Comparison of ENCODE assay signal across 15 cellular contexts in the genomic region with DNA sequence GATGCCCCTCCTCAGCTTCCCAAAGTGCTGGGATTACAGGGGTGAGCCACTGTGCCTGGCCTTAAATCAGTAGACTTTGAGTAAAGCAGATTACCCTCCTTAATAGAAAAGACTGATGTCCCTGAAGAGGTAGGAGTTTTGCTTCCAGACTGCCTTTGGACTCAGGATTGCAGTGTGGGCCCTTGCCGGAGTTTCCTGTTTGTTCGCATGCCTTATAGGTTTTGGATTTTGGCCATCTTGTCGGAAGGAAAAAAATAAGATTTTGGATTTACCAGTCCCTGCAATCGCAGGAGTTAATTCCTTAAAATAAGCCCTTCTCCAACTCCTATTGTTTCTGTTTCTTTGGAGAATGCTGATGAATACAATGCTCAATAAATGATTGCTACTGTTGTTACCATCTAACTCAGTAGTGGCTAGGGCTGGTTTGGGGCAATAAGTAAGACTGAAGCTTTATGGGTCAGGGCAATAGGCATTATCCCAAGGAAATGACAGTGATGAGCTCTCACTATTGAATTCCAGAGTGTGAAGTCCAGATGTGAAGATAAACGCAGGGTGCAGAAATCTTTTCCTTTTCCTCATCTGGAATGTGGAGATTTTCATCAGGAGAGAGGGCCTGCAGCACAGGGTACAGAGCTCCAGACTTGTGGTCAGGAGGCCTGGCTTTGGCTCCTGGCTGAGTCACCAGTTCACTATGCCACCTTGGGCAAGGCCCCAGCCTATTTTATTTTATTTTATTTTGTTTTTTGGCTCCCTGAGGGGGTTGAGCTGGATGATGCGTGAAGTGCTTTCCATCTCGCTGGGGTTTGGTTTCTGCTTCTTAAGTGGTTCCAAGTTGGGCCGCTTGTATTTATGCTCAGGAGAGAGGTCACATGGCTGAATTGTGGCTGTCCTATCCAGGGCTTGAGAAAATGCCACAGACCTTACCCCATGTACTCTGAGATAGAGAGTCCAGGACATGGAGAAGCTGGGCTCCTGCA. TPM values are rescaled to one million over a fixed set of nuclear protein-coding genes. Genes with fewer than 3 reads are reported as not detected.
DNase-seq lines count a peak whose midpoint lies in the region; ATAC-seq, FAIRE-seq and TF ChIP-seq lines count a peak whose summit lies in the region.
"Had no signal": no experiment of that assay in that cellular context is flagged by ENCODE, and none has a peak within 500 bp of the region (broad histone marks: within the 10 kb centered on the region; RNA-seq: fewer than 3 reads in every experiment).

No MANE protein-coding gene starts in this region.

- intact Hi-C loops in MCF 10A (cut with micrococcal nuclease), result loop anchor here (1.0 to 2.0 kb wide), 3 partner anchors 443 to 741 kb away; no protein-coding TSS in a partner anchor
- intact Hi-C loops in HepG2 (cut with micrococcal nuclease; ENCODE audit: unreplicated experiment), result no loop called here
- intact Hi-C loops in heart right ventricle (cut with DNase I), result loop anchor here in 7 of 10 donors (2.0 to 10.0 kb wide), 6 partner anchors 219 to 504 kb away; partner anchors contain the start of genes CEP70 (in 2 of the 7) and FAIM (in 1 of the 7)

- peak; percentile 82 for DNase-seq in AG09309 (ENCODE audit: low read depth)
- DNase-seq in Karpas-422, result peak; percentile 29
- peak; percentile 87 for DNase-seq in MCF 10A (ENCODE audit: unreplicated experiment)
- DNase-seq in HepG2 (ENCODE audit: low spot score), result peak; percentile 58
- DNase-seq in midbrain (lab: John Stamatoyannopoulos, UW), result no peak
- no peak for DNase-seq in heart right ventricle
- DNase-seq: body of pancreas; CD4-positive, alpha-beta T cell; head of caudate nucleus; small intestine; T-helper 17 cell had no signal

- no peak overlapping the region for H3K4me3 Mint-ChIP-seq in MCF 10A (ENCODE audit: unreplicated experiment)
- H3K4me3 Mint-ChIP-seq: CD4-positive, alpha-beta T cell; T-helper 17 cell had no signal

- peaks cover 5% of the 10 kb centered on the region for H3K36me3 Mint-ChIP-seq in MCF 10A (ENCODE audit: insufficient read depth, unreplicated experiment)

- H3K9me3 Mint-ChIP-seq in MCF 10A (ENCODE audit: unreplicated experiment), result no peaks in the 10 kb centered on the region
- H3K9me3 Mint-ChIP-seq: CD4-positive, alpha-beta T cell had no signal

- TF ChIP-seq CTCF in AG09309 (IDR thresholded peaks at IDR 0.05; ENCODE audit: control insufficient read depth, insufficient read depth, low read depth, low read length, missing control alignments), result no peak
- TF ChIP-seq CTCF in MCF 10A (IDR thresholded peaks at IDR 0.05; ENCODE audit: unreplicated experiment), result no peak
- TF ChIP-seq CTCF in HepG2 (CRISPR knock-in tag; IDR thresholded peaks at IDR 0.05), result no peak
- TF ChIP-seq CTCF in heart right ventricle (IDR thresholded peaks at IDR 0.05), result no peak

- TF ChIP-seq EP300 in HepG2 (IDR thresholded peaks at IDR 0.05; ENCODE audit: low read depth in 2 of 2, low read length in 2 of 2) (no peak), HepG2 (CRISPR knock-in tag; IDR thresholded peaks at IDR 0.05; ENCODE audit: borderline replicate concordance) (no peak)

- TF ChIP-seq RAD21 in HepG2 (CRISPR knock-in tag; IDR thresholded peaks at IDR 0.05), result no peak

- no peaks in the 10 kb centered on the region for H3K27me3 Mint-ChIP-seq in MCF 10A (ENCODE audit: insufficient read depth, unreplicated experiment)

- POLR2A ChIA-PET in MCF 10A (lab: Yijun Ruan, JAX), result interaction anchor here (0.6 to 4.0 kb wide), 8 partner anchors 15 to 330 kb away, joined by 3 to 31 read pairs (median 4); partner anchors contain the start of genes CEP70 and FAIM
- POLR2A ChIA-PET in HepG2 (lab: Yijun Ruan, JAX), result interaction anchor here (1.2 kb wide), 1 partner anchor 58 kb away, joined by 6 read pairs; no protein-coding TSS in a partner anchor

- H3K4me1 ChIP-seq in Karpas-422 (ENCODE audit: low read length) (peaks cover 3% of the 10 kb centered on the region; the same call in 1 of the 2 replicates), HepG2 (ENCODE audit: insufficient read depth, low read length) (peaks cover 17% of the 10 kb centered on the region), heart right ventricle (peaks cover 0 to 8% (median 3%) of the 10 kb centered on the region in 9 donors)

- no peaks in the 10 kb centered on the region for H3K9me2 ChIP-seq in Karpas-422 (replicated peaks; ENCODE audit: insufficient read depth, low read length)

- peak overlapping the region; percentile 82 for H3K27ac Mint-ChIP-seq in MCF 10A (ENCODE audit: low read depth, unreplicated experiment)
- H3K27ac Mint-ChIP-seq: CD4-positive, alpha-beta T cell; T-helper 17 cell had no signal

- H2AFZ ChIP-seq in Karpas-422 (ENCODE audit: low read length), result no peak overlapping the region
- H2AFZ ChIP-seq in HepG2 (ENCODE audit: low read length), result no peak overlapping the region

- H3K27ac ChIP-seq in Karpas-422 (ENCODE audit: low read length), result no peak overlapping the region
- no peak overlapping the region for H3K27ac ChIP-seq in HepG2 (ENCODE audit: extremely low read length, insufficient read depth, low read length)
- no peak overlapping the region for H3K27ac ChIP-seq in heart right ventricle
- H3K27ac ChIP-seq: body of pancreas had no signal

- no peaks in the 10 kb centered on the region for H3K27me3 ChIP-seq in Karpas-422 (ENCODE audit: low read length)
- H3K27me3 ChIP-seq in HepG2 (ENCODE audit: control insufficient read depth in 1 of 2, insufficient read depth in 2 of 2, low read length in 2 of 2), result no peaks in the 10 kb centered on the region; a peak in 2 of 5 replicates
- peaks cover 0 to 6% (median 0%) of the 10 kb centered on the region in 7 donors for H3K27me3 ChIP-seq in heart right ventricle
- H3K27me3 ChIP-seq: body of pancreas had no signal

- WGBS in HepG2 (ENCODE audit: low lambda C conversion rate), result 24% methylated on average over 8 of the region's 8 CpGs
- 71 to 82% methylated on average over 8 of the region's 8 CpGs for WGBS in heart right ventricle, 2 donors

- CTCF ChIA-PET in MCF 10A (lab: Yijun Ruan, JAX) (interaction anchor here (0.5 to 13.9 kb wide), 29 partner anchors 9 to 840 kb away, joined by 3 to 364 read pairs (median 4); partner anchors contain the start of gene CEP70), HepG2 (lab: Yijun Ruan, JAX; ENCODE audit: low intra/inter-chr PET ratio, low total read pairs) (interaction anchor here (1.3 to 2.1 kb wide), 3 partner anchors 327 to 504 kb away, joined by 3 to 12 read pairs (median 5); partner anchors contain the start of gene CEP70)

- no peak for TF ChIP-seq POLR2A in HepG2 (IDR thresholded peaks at IDR 0.05; ENCODE audit: insufficient read depth in 1 of 2, low read depth in 2 of 2, low read length in 2 of 2)

- no peaks in the 10 kb centered on the region for H4K20me1 ChIP-seq in Karpas-422 (ENCODE audit: insufficient read depth, low read depth, low read length)
- no peaks in the 10 kb centered on the region for H4K20me1 ChIP-seq in HepG2 (ENCODE audit: insufficient read depth, low read length)

- no peak overlapping the region for H3K9ac ChIP-seq in Karpas-422 (ENCODE audit: low read length)
- H3K9ac ChIP-seq in HepG2 (ENCODE audit: insufficient read depth, low read depth, low read length), result no peak overlapping the region

- BruUV-seq in MCF 10A (replicated peaks; lab: Mats Ljungman, UMichigan) (no TSS peak), HepG2 (replicated peaks; lab: Mats Ljungman, UMichigan) (no TSS peak)

- H3K9me3 ChIP-seq in Karpas-422 (ENCODE audit: low read length) (no peaks in the 10 kb centered on the region), HepG2 (ENCODE audit: low read length) (no peaks in the 10 kb centered on the region), heart right ventricle (no peaks in the 10 kb centered on the region)
- H3K9me3 ChIP-seq: body of pancreas had no signal

- H3K4me2 ChIP-seq in Karpas-422 (ENCODE audit: low read depth, low read length, poor library complexity, severe bottlenecking) (no peak overlapping the region), HepG2 (ENCODE audit: low read depth, low read length) (peak overlapping the region; percentile 20; the same call in 1 of the 2 replicates)

- H3K79me2 ChIP-seq in Karpas-422 (ENCODE audit: low read length) (no peaks in the 10 kb centered on the region), HepG2 (ENCODE audit: insufficient read depth, low read length) (no peaks in the 10 kb centered on the region)

- in situ Hi-C loops in HepG2 (cut with HindIII; ENCODE audit: extremely low pct_ligation_motif_present, low pct_unique_long_range_greater_than_20kb), result loop anchor here (10.0 kb wide), 1 partner anchor 507 kb away; no protein-coding TSS in a partner anchor

- H3K4me1 Mint-ChIP-seq in MCF 10A (ENCODE audit: insufficient read depth, unreplicated experiment), result peaks cover 17% of the 10 kb centered on the region

- ATAC-seq in HepG2, result peak; percentile 73
- ATAC-seq in esophagus mucosa, result no peak
- no peak for ATAC-seq in GM19035 (IDR thresholded peaks at IDR 0.05; ENCODE audit: unreplicated experiment)
- ATAC-seq in heart right ventricle, result no peak
- ATAC-seq: body of pancreas, T-helper 17 cell had no signal

- H3K36me3 ChIP-seq in Karpas-422 (ENCODE audit: insufficient read depth, low read length), result no peaks in the 10 kb centered on the region
- H3K36me3 ChIP-seq in HepG2 (replicated peaks in 1 of 2; ENCODE audit: control insufficient read depth in 1 of 2, insufficient read depth in 2 of 2, low read length in 2 of 2), result no peaks in the 10 kb centered on the region
- no peaks in the 10 kb centered on the region for H3K36me3 ChIP-seq in heart right ventricle

- no peak for FAIRE-seq in HepG2 (lab: Jason Lieb, UNC)
- FAIRE-seq: GM12891, small intestine had no signal

- no peak overlapping the region for H3K4me3 ChIP-seq in AG09309 (ENCODE audit: control insufficient read depth, low read depth, low read length)
- no peak overlapping the region for H3K4me3 ChIP-seq in Karpas-422 (ENCODE audit: low read length)
- H3K4me3 ChIP-seq in HepG2 (replicated peaks in 1 of 3; ENCODE audit: insufficient read depth in 1 of 3, low read depth in 2 of 3, low read length in 3 of 3), result no peak overlapping the region
- H3K4me3 ChIP-seq in heart right ventricle, result no peak overlapping the region
- H3K4me3 ChIP-seq: body of pancreas had no signal

RNA-seq across cellular contexts. Expression of gene FOXL2, which starts 25.3 kb away (rescaled TPM):
- not detected in 2 replicates for total RNA-seq in Karpas-422 (2014; rRNA removed; shearing (Covaris generic); ENCODE audit: low replicate concordance)
- total RNA-seq in MCF 10A (2022) (0.17 and 0.30 TPM in 2 replicates), HepG2 (2016; rRNA removed; fragmentation: Illumina TruSeq; extraction: Trizol) (not detected in 2 replicates), esophagus mucosa (not detected), heart right ventricle (under 1 TPM in 1 of 10 donors, not detected in 9; 0.12 TPM)
- not detected in 2 replicates for total RNA-seq in HepG2 (2016; cell fraction: cytosol; rRNA removed; fragmentation: Illumina TruSeq; extraction: Trizol; ENCODE audit: low read depth)
- not detected in 2 replicates for total RNA-seq in HepG2 (2016; cell fraction: insoluble cytoplasmic fraction; rRNA removed; fragmentation: Illumina TruSeq; extraction: Trizol)
- not detected in 2 replicates for total RNA-seq in HepG2 (2016; cell fraction: membrane; rRNA removed; fragmentation: Illumina TruSeq; extraction: Trizol)
- not detected in 2 replicates for total RNA-seq in HepG2 (2016; cell fraction: nucleus; rRNA removed; fragmentation: Illumina TruSeq; extraction: Trizol)
- polyA plus RNA-seq in HepG2 (2011; rRNA removed) (not detected in 2 replicates), heart right ventricle (not detected)
- polyA plus RNA-seq in HepG2 (2011; cell fraction: cytosol; rRNA removed), result not detected in 2 replicates
- not detected in 2 replicates for polyA plus RNA-seq in HepG2 (2011; cell fraction: nucleus; rRNA removed)
- not detected in 2 replicates for polyA plus RNA-seq in HepG2 (2012)
- polyA plus RNA-seq in HepG2 (2016; cell fraction: cytosol; fragmentation: Illumina TruSeq; extraction: Trizol; ENCODE audit: low read depth), result not detected in 2 replicates
- polyA plus RNA-seq in HepG2 (2016; cell fraction: insoluble cytoplasmic fraction; fragmentation: Illumina TruSeq; extraction: Trizol; ENCODE audit: low read depth), result not detected in 2 replicates
- polyA plus RNA-seq in HepG2 (2016; cell fraction: membrane; fragmentation: Illumina TruSeq; extraction: Trizol; ENCODE audit: low read depth), result not detected in 2 replicates
- polyA plus RNA-seq in HepG2 (2016; cell fraction: nucleus; fragmentation: Illumina TruSeq; extraction: Trizol; ENCODE audit: insufficient read depth, low read depth), result not detected in 2 replicates
- polyA minus RNA-seq in HepG2 (2011; rRNA and poly(A)+ RNA removed; ENCODE audit: low replicate concordance), result 0.04 and 3.0 TPM in 2 replicates
- 0.18 TPM in 1 of 2 replicates, not detected in the other for polyA minus RNA-seq in HepG2 (2011; cell fraction: cytosol; rRNA and poly(A)+ RNA removed)
- not detected in 2 replicates for polyA minus RNA-seq in HepG2 (2011; cell fraction: nucleus; rRNA and poly(A)+ RNA removed)
- total RNA-seq: CD4-positive, alpha-beta T cell; T-helper 17 cell had no signal
- polyA plus RNA-seq: small intestine had no signal

RNA-seq across cellular contexts. Expression of gene FOXL2NB, which starts 25.4 kb away (rescaled TPM):
- not detected in 2 replicates for total RNA-seq in Karpas-422 (2014; rRNA removed; shearing (Covaris generic); ENCODE audit: low replicate concordance)
- 0.14 and 0.20 TPM in 2 replicates for total RNA-seq in MCF 10A (2022)
- total RNA-seq in HepG2 (2016; rRNA removed; fragmentation: Illumina TruSeq; extraction: Trizol), result not detected in 2 replicates
- total RNA-seq in HepG2 (2016; cell fraction: cytosol; rRNA removed; fragmentation: Illumina TruSeq; extraction: Trizol; ENCODE audit: low read depth), result not detected in 2 replicates
- not detected in 2 replicates for total RNA-seq in HepG2 (2016; cell fraction: insoluble cytoplasmic fraction; rRNA removed; fragmentation: Illumina TruSeq; extraction: Trizol)
- total RNA-seq in HepG2 (2016; cell fraction: membrane; rRNA removed; fragmentation: Illumina TruSeq; extraction: Trizol), result not detected in 2 replicates
- not detected in 2 replicates for total RNA-seq in HepG2 (2016; cell fraction: nucleus; rRNA removed; fragmentation: Illumina TruSeq; extraction: Trizol)
- polyA plus RNA-seq in HepG2 (2011; rRNA removed), result 0.03 TPM in 1 of 2 replicates, not detected in the other
- polyA plus RNA-seq in HepG2 (2011; cell fraction: cytosol; rRNA removed), result not detected in 2 replicates
- 0.03 and 0.10 TPM in 2 replicates for polyA plus RNA-seq in HepG2 (2011; cell fraction: nucleus; rRNA removed)
- not detected in 2 replicates for polyA plus RNA-seq in HepG2 (2012)
- not detected in 2 replicates for polyA plus RNA-seq in HepG2 (2016; cell fraction: cytosol; fragmentation: Illumina TruSeq; extraction: Trizol; ENCODE audit: low read depth)
- polyA plus RNA-seq in HepG2 (2016; cell fraction: insoluble cytoplasmic fraction; fragmentation: Illumina TruSeq; extraction: Trizol; ENCODE audit: low read depth), result not detected in 2 replicates
- polyA plus RNA-seq in HepG2 (2016; cell fraction: membrane; fragmentation: Illumina TruSeq; extraction: Trizol; ENCODE audit: low read depth), result not detected in 2 replicates
- polyA plus RNA-seq in HepG2 (2016; cell fraction: nucleus; fragmentation: Illumina TruSeq; extraction: Trizol; ENCODE audit: insufficient read depth, low read depth), result not detected in 2 replicates
- polyA minus RNA-seq in HepG2 (2011; rRNA and poly(A)+ RNA removed; ENCODE audit: low replicate concordance), result 9.2 TPM in 1 of 2 replicates, not detected in the other
- not detected in 2 replicates for polyA minus RNA-seq in HepG2 (2011; cell fraction: cytosol; rRNA and poly(A)+ RNA removed)
- not detected in 2 replicates for polyA minus RNA-seq in HepG2 (2011; cell fraction: nucleus; rRNA and poly(A)+ RNA removed)
- not detected for total RNA-seq in esophagus mucosa
- total RNA-seq in heart right ventricle, result under 1 TPM in 2 of 10 donors, not detected in 8; 0.06 to 0.13 TPM
- under 1 TPM in 1 of 2 donors, not detected in 1; 0.01 TPM for polyA plus RNA-seq in heart right ventricle
- total RNA-seq: activated CD8-positive, alpha-beta memory T cell treated with anti-CD3 and anti-CD28 coated beads for 36 hours; CD4-positive, alpha-beta T cell; T-helper 17 cell had no signal
- polyA plus RNA-seq: small intestine had no signal

Comparison
In these comparisons a context has a peak if more than half of its experiments do, and no peak if none do; other contexts are left out.
1. DNase-seq: peak in AG09309 (single experiment), Karpas-422 (single experiment), MCF 10A (single experiment) and HepG2 (single experiment); none in midbrain (single experiment) and heart right ventricle (0 of 2).